12 cellular contexts compared by ENCODE assay signal in the genomic region with DNA sequence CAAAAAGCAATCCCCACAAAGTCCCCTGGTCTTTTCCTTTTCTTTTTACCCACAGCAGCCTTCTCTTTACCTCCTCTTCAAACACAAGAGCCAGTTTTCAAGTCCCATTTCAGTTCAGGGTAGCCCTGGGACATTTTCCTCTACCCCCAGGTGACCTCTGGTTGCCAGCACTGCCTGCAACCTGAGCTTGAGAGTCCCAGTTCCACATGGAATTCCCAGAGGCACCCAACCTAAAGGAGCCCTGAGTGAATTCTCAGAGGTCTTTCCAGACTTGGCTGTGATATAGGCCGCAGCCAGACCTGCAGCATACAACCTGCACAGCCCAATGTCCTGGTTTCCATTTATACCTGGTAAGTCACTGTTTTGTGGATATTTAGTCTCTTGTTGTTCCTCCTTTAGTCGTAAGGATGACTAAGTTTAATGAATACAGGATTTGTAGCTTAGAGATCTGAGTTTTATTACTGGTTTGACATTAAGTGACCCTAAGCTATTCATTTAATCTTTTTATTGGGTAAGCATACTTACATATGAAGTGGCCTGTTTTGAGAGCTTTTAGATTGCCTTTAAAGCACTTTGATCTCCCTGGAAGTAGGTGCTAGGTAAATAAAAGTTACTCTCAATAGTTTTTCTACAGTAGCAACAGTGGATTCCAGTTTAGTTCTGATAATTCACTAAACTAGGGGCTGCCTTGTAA.
DNase-seq lines count a peak whose midpoint lies in the region; ATAC-seq and TF ChIP-seq lines count a peak whose summit lies in the region.
"Had no signal": no experiment of that assay in that cellular context is flagged by ENCODE, and none has a peak within 500 bp of the region (broad histone marks: within the 10 kb centered on the region; RNA-seq: fewer than 3 reads in every experiment).

No MANE protein-coding gene starts in this region.

- H3K4me1 ChIP-seq in HEK293 (ENCODE audit: control insufficient read depth, insufficient read depth, low read length), result peaks cover 12% of the 10 kb centered on the region
- peaks cover 27% of the 10 kb centered on the region for H3K4me1 ChIP-seq in SJCRH30
- H3K4me1 ChIP-seq in smooth muscle cell (ENCODE audit: low read depth), result peaks cover 33% of the 10 kb centered on the region
- H3K4me1 ChIP-seq in neuronal stem cell (ENCODE audit: control insufficient read depth in 2 of 2, insufficient read depth in 1 of 2, low read depth in 1 of 2, low read length in 2 of 2), result peaks cover 0 to 20% of the 10 kb centered on the region in 2 donors

- CTCF ChIA-PET in HEK293 (lab: Yijun Ruan, JAX), result interaction anchor here (0.6 to 2.8 kb wide), 4 partner anchors 85 to 823 kb away, joined by 3 to 12 read pairs (median 6); no protein-coding TSS in a partner anchor

- peaks cover 4 to 8% of the 10 kb centered on the region in 2 experiments for H3K36me3 ChIP-seq in HEK293 (ENCODE audit: control insufficient read depth in 2 of 2, insufficient read depth in 1 of 2, low read length in 2 of 2)
- H3K36me3 ChIP-seq in SJCRH30, result no peaks in the 10 kb centered on the region; the same call in 1 of the 2 replicates
- H3K36me3 ChIP-seq in smooth muscle cell (ENCODE audit: low read depth), result no peaks in the 10 kb centered on the region
- H3K36me3 ChIP-seq in neuronal stem cell (replicated peaks in 1 of 2; ENCODE audit: control insufficient read depth in 2 of 2, insufficient read depth in 2 of 2, low read length in 2 of 2), result peaks cover 9 to 49% of the 10 kb centered on the region in 2 donors

- no peak overlapping the region for H2AK5ac ChIP-seq in neuronal stem cell (ENCODE audit: low read depth, low read length)

- H2BK15ac ChIP-seq in neuronal stem cell (ENCODE audit: low read length), result no peak overlapping the region

- H2BK5ac ChIP-seq in neuronal stem cell (ENCODE audit: low read length), result no peak overlapping the region

- no peaks in the 10 kb centered on the region for H3K9me3 ChIP-seq in HEK293 (ENCODE audit: control insufficient read depth, insufficient read depth, low read depth, low read length)
- no peaks in the 10 kb centered on the region for H3K9me3 ChIP-seq in SJCRH30 (replicated peaks)
- no peaks in the 10 kb centered on the region for H3K9me3 ChIP-seq in smooth muscle cell (replicated peaks; ENCODE audit: low read depth)
- H3K9me3 ChIP-seq in neuronal stem cell (replicated peaks in 1 of 2; ENCODE audit: control insufficient read depth in 2 of 2, insufficient read depth in 1 of 2, low read depth in 1 of 2, low read length in 2 of 2), result no peaks in the 10 kb centered on the region

- H3K27me3 ChIP-seq in SJCRH30 (no peaks in the 10 kb centered on the region), smooth muscle cell (ENCODE audit: low read depth) (no peaks in the 10 kb centered on the region), neuronal stem cell (ENCODE audit: control insufficient read depth in 3 of 3, insufficient read depth in 3 of 3, low read depth in 1 of 3, low read length in 3 of 3) (no peaks in the 10 kb centered on the region)

- H3K4me2 ChIP-seq in smooth muscle cell (peak overlapping the region; percentile 69), neuronal stem cell (ENCODE audit: insufficient read depth, low read length, poor library complexity, severe bottlenecking) (no peak overlapping the region)

- peaks cover 38% of the 10 kb centered on the region for H3F3A ChIP-seq in smooth muscle cell (ENCODE audit: low read depth)

- no peaks in the 10 kb centered on the region for H3K79me2 ChIP-seq in smooth muscle cell (ENCODE audit: low read depth)

- no peak overlapping the region for H2AFZ ChIP-seq in smooth muscle cell (ENCODE audit: low read depth)
- no peak overlapping the region for H2AFZ ChIP-seq in neuronal stem cell (ENCODE audit: low read length)

- H3K14ac ChIP-seq in neuronal stem cell (ENCODE audit: low read length), result no peak overlapping the region

- DNase-seq in SJCRH30, result peak in 1 of 2 experiments; percentile 21
- DNase-seq in hepatic stellate cell (ENCODE audit: low spot score), result peak; percentile 16
- no peak for DNase-seq in smooth muscle cell (lab: John Stamatoyannopoulos, UW; ENCODE audit: unreplicated experiment)
- DNase-seq in caudate nucleus (lab: John Stamatoyannopoulos, UW), result no peak
- DNase-seq in neuronal stem cell (ENCODE audit: low spot score), result no peak
- DNase-seq: activated CD4-positive, CD25-positive, alpha-beta regulatory T cell treated with anti-CD3 and anti-CD28 coated beads, Interleukin-2, amount 50 U/mL, for 72 hours; activated effector memory CD4-positive, alpha-beta T cell treated with anti-CD3 and anti-CD28 coated beads, Interleukin-2, amount 50 U/mL, for 16 hours; NCI-H2081; SHP77 treated with DMSO at 0.1 percent for 48 hours had no signal

- H3K18ac ChIP-seq in neuronal stem cell (ENCODE audit: low read length), result no peak overlapping the region

- H4K20me1 ChIP-seq in smooth muscle cell (ENCODE audit: low read depth), result no peaks in the 10 kb centered on the region

- no peak overlapping the region for H4K91ac ChIP-seq in neuronal stem cell (ENCODE audit: low read depth, low read length, poor library complexity)

- no peak overlapping the region for H2BK120ac ChIP-seq in neuronal stem cell (ENCODE audit: low read depth, low read length)

- TF ChIP-seq CTCF in HEK293 (tag by site-specific recombination; IDR thresholded peaks at IDR 0.05) (no peak), smooth muscle cell (IDR thresholded peaks at IDR 0.05; ENCODE audit: borderline replicate concordance, insufficient read depth, poor library complexity, severe bottlenecking) (no peak)

- no peak overlapping the region for H3K23ac ChIP-seq in neuronal stem cell (ENCODE audit: low read depth, low read length, poor library complexity)

- ATAC-seq in GM21367 (IDR thresholded peaks at IDR 0.05; ENCODE audit: unreplicated experiment) (no peak), GM19324 (IDR thresholded peaks at IDR 0.05; ENCODE audit: low FRiP score, unreplicated experiment) (no peak)

- WGBS in smooth muscle cell (ENCODE audit: low lambda C conversion rate), result 44% methylated on average over 2 of the region's 2 CpGs
- WGBS in neuronal stem cell (ENCODE audit: extremely low coverage in 2 of 2, insufficient read length in 2 of 2, insufficient replicate concordance in 1 of 2), 2 donors, result no CpG with 5 or more reads among the region's 2 CpGs

- no peak overlapping the region for H3K4ac ChIP-seq in neuronal stem cell (ENCODE audit: low read length)

- POLR2A ChIA-PET in HEK293 (lab: Yijun Ruan, JAX), result interaction anchor here (0.5 kb wide), 1 partner anchor 163 kb away, joined by 3 read pairs; no protein-coding TSS in a partner anchor

- H2BK12ac ChIP-seq in neuronal stem cell (ENCODE audit: low read length), result no peak overlapping the region

- H3K27ac ChIP-seq in HEK293 (ENCODE audit: extremely low read depth, low read depth, low read length), result peak overlapping the region; percentile 74
- H3K27ac ChIP-seq in SJCRH30, result peak overlapping the region; percentile 67
- peak overlapping the region; percentile 94 for H3K27ac ChIP-seq in smooth muscle cell (ENCODE audit: low read depth)
- H3K27ac ChIP-seq in caudate nucleus (ENCODE audit: low read depth, low read length), result no peak overlapping the region
- no peak overlapping the region for H3K27ac ChIP-seq in neuronal stem cell (replicated peaks; ENCODE audit: low read length)

- H3K4me3 ChIP-seq in HEK293 (ENCODE audit: low read depth, low read length) (no peak overlapping the region), SJCRH30 (no peak overlapping the region), smooth muscle cell (no peak overlapping the region), neuronal stem cell (ENCODE audit: low read length in 2 of 2) (no peak overlapping the region)

- H4K8ac ChIP-seq in neuronal stem cell (ENCODE audit: low read depth, low read length), result no peak overlapping the region

- H3K9ac ChIP-seq in smooth muscle cell (ENCODE audit: low read depth) (peak overlapping the region; percentile 56), neuronal stem cell (ENCODE audit: low read depth, low read length, poor library complexity) (no peak overlapping the region)

- H3K79me1 ChIP-seq in neuronal stem cell (ENCODE audit: low read depth, low read length), result no peaks in the 10 kb centered on the region

TF ChIP-seq in HEK293, 187 proteins besides CTCF, POLR2A, EP300 and RAD21 (continues in another document):
- no peak for TF ChIP-seq ZNF48 (tag by site-specific recombination; IDR thresholded peaks at IDR 0.05)
- TF ChIP-seq ZNF169 (tag by site-specific recombination; IDR thresholded peaks at IDR 0.05), result no peak
- peak; percentile 63; the same call in 1 of the 2 replicates for TF ChIP-seq GLIS1 (tag by site-specific recombination; IDR thresholded peaks at IDR 0.05)
- TF ChIP-seq ZNF211 (tag by site-specific recombination; IDR thresholded peaks at IDR 0.05; ENCODE audit: low read depth), result no peak
- no peak for TF ChIP-seq ZNF19 (tag by site-specific recombination; IDR thresholded peaks at IDR 0.05; ENCODE audit: low read depth)
- TF ChIP-seq SP7 (tag by site-specific recombination; IDR thresholded peaks at IDR 0.05), result peak; percentile 59
- TF ChIP-seq SCRT1 (tag by site-specific recombination; IDR thresholded peaks at IDR 0.05; ENCODE audit: borderline replicate concordance), result peak; percentile 59; the same call in 1 of the 2 replicates
- no peak for TF ChIP-seq ZFP41 (tag by site-specific recombination; IDR thresholded peaks at IDR 0.05; ENCODE audit: borderline replicate concordance)
- TF ChIP-seq BCL11A (tag by site-specific recombination; IDR thresholded peaks at IDR 0.05; ENCODE audit: low read depth), result peak; percentile 79; the same call in 1 of the 2 replicates
- peak; percentile 70 for TF ChIP-seq ZNF843 (tag by site-specific recombination; IDR thresholded peaks at IDR 0.05)
- peak; percentile 69 for TF ChIP-seq GLI2 (tag by site-specific recombination; IDR thresholded peaks at IDR 0.05; ENCODE audit: borderline replicate concordance, low read depth)
- no peak for TF ChIP-seq ZNF624 (tag by site-specific recombination; IDR thresholded peaks at IDR 0.05)
- TF ChIP-seq, protein P1, sequence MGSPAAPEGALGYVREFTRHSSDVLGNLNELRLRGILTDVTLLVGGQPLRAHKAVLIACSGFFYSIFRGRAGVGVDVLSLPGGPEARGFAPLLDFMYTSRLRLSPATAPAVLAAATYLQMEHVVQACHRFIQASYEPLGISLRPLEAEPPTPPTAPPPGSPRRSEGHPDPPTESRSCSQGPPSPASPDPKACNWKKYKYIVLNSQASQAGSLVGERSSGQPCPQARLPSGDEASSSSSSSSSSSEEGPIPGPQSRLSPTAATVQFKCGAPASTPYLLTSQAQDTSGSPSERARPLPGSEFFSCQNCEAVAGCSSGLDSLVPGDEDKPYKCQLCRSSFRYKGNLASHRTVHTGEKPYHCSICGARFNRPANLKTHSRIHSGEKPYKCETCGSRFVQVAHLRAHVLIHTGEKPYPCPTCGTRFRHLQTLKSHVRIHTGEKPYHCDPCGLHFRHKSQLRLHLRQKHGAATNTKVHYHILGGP (tag by site-specific recombination; IDR thresholded peaks at IDR 0.05), result 0 out of 2 replicates have a peak, but pooled peaks have one; percentile 11

Comparison
In these comparisons a context has a peak if more than half of its experiments do, and no peak if none do; other contexts are left out.
1. H3K27ac ChIP-seq: peak in HEK293 (single experiment), SJCRH30 (single experiment) and smooth muscle cell (single experiment); none in caudate nucleus (single experiment) and neuronal stem cell (single experiment).